Comparison of ENCODE assay signal across 8 cellular contexts in genomic region chr9:134641173-134641985, GRCh38. TPM values are rescaled to one million over a fixed set of nuclear protein-coding genes. Genes with fewer than 3 reads are reported as not detected.
DNase-seq lines count a peak whose midpoint lies in the region; ATAC-seq and FAIRE-seq lines count a peak whose summit lies in the region.

Gene COL5A1 (plus strand): TSS chr9:134641803. CDS start chr9:134642188, 385 bp downstream.

- 1 to 4% (median 2%) methylated on average over 49 to 72 of the region's 72 CpGs for WGBS in small intestine, 3 donors

- no peaks in the 10 kb centered on the region for H3K36me3 ChIP-seq in small intestine (ENCODE audit: control insufficient read depth in 2 of 2, insufficient read depth in 2 of 2, low read length in 2 of 2)

- ATAC-seq in HG03521 (IDR thresholded peaks at IDR 0.05; ENCODE audit: unreplicated experiment) = no peak

- H3K4me3 ChIP-seq in small intestine (ENCODE audit: low read depth in 1 of 2, low read length in 2 of 2) = peak within 1 kb of the TSS; percentile 16 to 24

- no peak for FAIRE-seq in small intestine (lab: Jason Lieb, UNC)

- no peaks in the 10 kb centered on the region for H3K9me3 ChIP-seq in small intestine (ENCODE audit: control insufficient read depth, low read depth)

- H3K27ac ChIP-seq in small intestine (ENCODE audit: low read depth in 1 of 2, low read length in 1 of 2) = peak within 1 kb of the TSS; percentile 28 to 85

- DNase-seq in NCI-H2107 treated with DMSO at 0.1 percent for 48 hours (lab: John Stamatoyannopoulos, UW; ENCODE audit: unreplicated experiment) (peak; percentile 0), NCI-H2107 (lab: John Stamatoyannopoulos, UW) (no peak), T-helper 22 cell (ENCODE audit: low read depth) (peak; percentile 53), cerebellar cortex (ENCODE audit: low spot score) (peak; percentile 4), islet precursor cell (peak; percentile 98), small intestine (peak; percentile 24), KG1 (lab: John Stamatoyannopoulos, UW) (no peak)

- H3K27me3 ChIP-seq in small intestine (ENCODE audit: control insufficient read depth in 2 of 2, insufficient read depth in 2 of 2, low read length in 2 of 2) = peaks cover 5 to 7% of the 10 kb centered on the region in 2 donors

- no peaks in the 10 kb centered on the region for H3K4me1 ChIP-seq in small intestine (ENCODE audit: control insufficient read depth in 2 of 2, insufficient read depth in 1 of 2, low read depth in 1 of 2, low read length in 1 of 2)

RNA-seq across cellular contexts. Expression of gene COL5A1, which starts in this region (rescaled TPM):
- polyA plus RNA-seq in small intestine = 1 to 10 TPM in 2 of 3 donors, under 1 TPM in 1; 0.22 to 9.5 (median 1.4) TPM

Comparison
In these comparisons a context has a peak if more than half of its experiments do, and no peak if none do; other contexts are left out.
1. DNase-seq: peak in NCI-H2107 treated with DMSO at 0.1 percent for 48 hours (single experiment), T-helper 22 cell (single experiment), cerebellar cortex (single experiment), islet precursor cell (single experiment) and small intestine (single experiment); none in NCI-H2107 (single experiment) and KG1 (single experiment).